ENCODE assay signal across 25 cellular contexts in genomic region chrX:6708041-6708440, GRCh38.
DNase-seq lines count a peak whose midpoint lies in the region; ATAC-seq, FAIRE-seq and TF ChIP-seq lines count a peak whose summit lies in the region.
"Had no signal": no experiment of that assay in that cellular context is flagged by ENCODE, and none has a peak within 500 bp of the region (broad histone marks: within the 10 kb centered on the region; RNA-seq: fewer than 3 reads in every experiment).

No MANE protein-coding gene starts in this region.

- no peak overlapping the region for H3K27ac ChIP-seq in foreskin keratinocyte
- H3K27ac ChIP-seq: body of pancreas, pancreas, right lobe of liver, upper lobe of left lung had no signal

- TF ChIP-seq POLR2A in H54 (IDR thresholded peaks at IDR 0.05; ENCODE audit: low read depth, low read length), result no peak

- H3K27me3 ChIP-seq in foreskin keratinocyte, result no peaks in the 10 kb centered on the region
- H3K27me3 ChIP-seq: body of pancreas, pancreas, right lobe of liver, upper lobe of left lung had no signal

- no peak for DNase-seq in D721Med (ENCODE audit: insufficient read length, low spot score)
- peak; percentile 63 for DNase-seq in NCI-H82 (lab: John Stamatoyannopoulos, UW)
- no peak for DNase-seq in foreskin keratinocyte
- DNase-seq in pons (ENCODE audit: low spot score), result peak; percentile 1
- no peak for DNase-seq in H54 (ENCODE audit: insufficient read length, low spot score)
- no peak for DNase-seq in NCI-H1105 (lab: John Stamatoyannopoulos, UW)
- DNase-seq: activated CD4-positive, alpha-beta T cell treated with anti-CD3 and anti-CD28 coated beads, Interleukin-2, amount 10 ng/mL, durations not matched to agents 7 days and 5 days; activated CD8-positive, alpha-beta memory T cell treated with anti-CD3 and anti-CD28 coated beads, Interleukin-2, amount 50 U/mL, for 4 hours; activated effector memory CD4-positive, alpha-beta T cell treated with Interleukin-2 at 50 U/mL for 16 hours; body of pancreas; effector memory CD8-positive, alpha-beta T cell; KG1; left colon; NCI-H187; NCI-H69; OCI-M1; pancreas; right lobe of liver; SHP77 treated with DMSO at 0.1 percent for 48 hours; upper lobe of left lung had no signal

- H3K4me1 ChIP-seq in foreskin keratinocyte, result peaks cover 4% of the 10 kb centered on the region
- H3K4me1 ChIP-seq: body of pancreas, pancreas, right lobe of liver, upper lobe of left lung had no signal

- peak; percentile 29 for ATAC-seq in foreskin keratinocyte
- ATAC-seq in HG03135 (IDR thresholded peaks at IDR 0.05; ENCODE audit: unreplicated experiment), result no peak
- no peak for ATAC-seq in GM21619 (IDR thresholded peaks at IDR 0.05; ENCODE audit: unreplicated experiment)
- ATAC-seq: body of pancreas; effector memory CD8-positive, alpha-beta T cell; left colon; natural killer cell treated with Interleukin-12 subunit alpha and Interleukin-12 subunit beta and Interleukin-15 and Interleukin-18, amount 100 ng/mL, for 72 hours; pancreas; right lobe of liver had no signal

- FAIRE-seq in D721Med (lab: Jason Lieb, UNC) (no peak), H54 (lab: Jason Lieb, UNC) (no peak)
- FAIRE-seq: G401.6, GM18507, pancreas had no signal

- TF ChIP-seq CTCF in D721Med (IDR thresholded peaks at IDR 0.05; ENCODE audit: insufficient read depth, missing control alignments), result peak; percentile 2
- no peak for TF ChIP-seq CTCF in foreskin keratinocyte (conservative IDR thresholded peaks at IDR 0.05)

Comparison
In these comparisons a context has a peak if more than half of its experiments do, and no peak if none do; other contexts are left out.
1. DNase-seq: peak in NCI-H82 (single experiment) and pons (single experiment); none in D721Med (single experiment), foreskin keratinocyte (0 of 2), H54 (single experiment) and NCI-H1105 (single experiment).